In genomic region chr4:111652206-111652605, GRCh38 we compare ENCODE assay signal across 13 cellular contexts.
"Had no signal": no experiment of that assay in that cellular context is flagged by ENCODE, and none has a peak within 500 bp of the region (broad histone marks: within the 10 kb centered on the region; RNA-seq: fewer than 3 reads in every experiment).

No MANE protein-coding gene starts in this region.

- H3K27me3 ChIP-seq: ovary, testis had no signal

- H3K27ac ChIP-seq: dorsolateral prefrontal cortex, ovary, spleen, testis had no signal

- DNase-seq: activated CD4-positive, alpha-beta T cell treated with anti-CD3 and anti-CD28 coated beads, Interleukin-2, amount 10 ng/mL, durations not matched to agents 24 days and 14 days; activated CD8-positive, alpha-beta T cell treated with anti-CD3 and anti-CD28 coated beads for 36 hours; activated naive CD4-positive, alpha-beta T cell treated with Interleukin-2 at 50 U/mL for 16 hours; activated T-cell treated with anti-CD3 and anti-CD28 coated beads, Interleukin-2, amount 50 U/mL, for 1 hour; anterior cingulate cortex; central memory CD4-positive, alpha-beta T cell; dorsolateral prefrontal cortex; naive thymus-derived CD8-positive, alpha-beta T cell; ovary; spleen; stimulated activated CD4-positive, alpha-beta T cell treated with anti-CD3 and anti-CD28 coated beads, Interleukin-4, amount 100 ng/mL, for 4 hours; testis had no signal

- H3K4me1 ChIP-seq: spleen, testis had no signal

- H3K36me3 ChIP-seq: ovary, spleen had no signal

- H3K9me3 ChIP-seq: ovary, spleen, testis had no signal

- H3K4me3 ChIP-seq: dorsolateral prefrontal cortex, ovary, spleen, testis had no signal

- ATAC-seq: activated CD8-positive, alpha-beta T cell treated with anti-CD3 and anti-CD28 coated beads for 36 hours; naive thymus-derived CD8-positive, alpha-beta T cell; stimulated activated memory B cell treated with anti-CD40 and anti-IgM and Interleukin-4, amounts not matched to agents 10 μg/mL and 1 μg/mL and 100 μg/mL, for 72 hours had no signal
